ENCODE assay signal across 8 cellular contexts in the genomic region with DNA sequence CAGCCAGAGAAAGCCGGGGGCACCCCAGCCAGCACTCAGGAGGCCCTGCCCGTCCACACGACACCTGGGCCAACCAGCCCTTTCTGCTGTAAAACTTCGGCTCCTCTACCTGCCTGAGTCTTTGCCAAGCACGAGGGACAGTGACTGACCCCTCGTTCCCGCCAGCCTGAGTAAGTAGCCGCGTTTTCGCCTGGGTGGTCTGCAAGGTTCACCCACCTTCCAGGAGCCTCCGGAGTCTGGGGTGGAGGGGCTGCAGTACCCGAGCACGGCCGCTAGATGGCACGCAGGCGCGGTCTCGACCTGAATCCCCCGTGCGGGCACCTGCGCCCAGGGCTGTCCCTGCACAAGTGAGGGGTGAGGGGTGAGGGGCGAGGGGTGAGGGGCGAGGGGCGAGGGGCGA.
DNase-seq lines count a peak whose midpoint lies in the region; ATAC-seq and TF ChIP-seq lines count a peak whose summit lies in the region.

No MANE protein-coding gene starts in this region.

- H3K27me3 ChIP-seq in GM06990 (replicated peaks; ENCODE audit: control insufficient read depth, insufficient read depth, low read length) = no peaks in the 10 kb centered on the region

- no peak for DNase-seq in GM06990 (ENCODE audit: extremely low read depth, insufficient read length)
- DNase-seq in NCI-H2171 (lab: John Stamatoyannopoulos, UW) = peak; percentile 22
- DNase-seq in astrocyte of the spinal cord (ENCODE audit: low read depth, low spot score) = no peak
- peak in 7 of 10 donors; percentile 16 to 48 (median 22) for DNase-seq in naive thymus-derived CD8-positive, alpha-beta T cell
- DNase-seq in GM20000 (ENCODE audit: low spot score) = no peak
- no peak for DNase-seq in pons (ENCODE audit: low spot score)
- no peak for DNase-seq in NCI-H446 treated with DMSO at 0.1 percent for 48 hours (lab: John Stamatoyannopoulos, UW)

- peaks cover 0 to 8% (median 0%) of the 10 kb centered on the region in 3 donors for H3K36me3 Mint-ChIP-seq in naive thymus-derived CD8-positive, alpha-beta T cell

- peaks cover 0 to 2% (median 0%) of the 10 kb centered on the region in 4 donors for H3K4me1 Mint-ChIP-seq in naive thymus-derived CD8-positive, alpha-beta T cell

- no peak for ATAC-seq in naive thymus-derived CD8-positive, alpha-beta T cell
- ATAC-seq in HG03097 (IDR thresholded peaks at IDR 0.05; ENCODE audit: low FRiP score, unreplicated experiment) = no peak

- no peak overlapping the region for H3K4me3 ChIP-seq in GM06990 (replicated peaks; ENCODE audit: low read depth, low read length)
- no peak overlapping the region for H3K4me3 ChIP-seq in astrocyte of the spinal cord (ENCODE audit: low read depth, low read length)

- POLR2A ChIA-PET in naive thymus-derived CD8-positive, alpha-beta T cell (lab: Charles Lee) = no interaction called here

- peak; percentile 13 for TF ChIP-seq CTCF in GM06990 (IDR thresholded peaks at IDR 0.05; ENCODE audit: insufficient read depth, low read length, poor library complexity, severe bottlenecking)
- TF ChIP-seq CTCF in astrocyte of the spinal cord (IDR thresholded peaks at IDR 0.05; ENCODE audit: low read depth, low read length) = peak; percentile 48
- TF ChIP-seq CTCF in GM20000 (IDR thresholded peaks at IDR 0.05; ENCODE audit: extremely low read depth, missing control alignments) = no peak

- H3K36me3 ChIP-seq in GM06990 (ENCODE audit: control insufficient read depth, insufficient read depth, low read length) = no peaks in the 10 kb centered on the region

- no peak overlapping the region for H3K4me3 Mint-ChIP-seq in naive thymus-derived CD8-positive, alpha-beta T cell

- H3K9me3 Mint-ChIP-seq in naive thymus-derived CD8-positive, alpha-beta T cell = peaks cover 2 to 20% (median 9%) of the 10 kb centered on the region in 9 donors

- peaks cover 0 to 9% (median 0%) of the 10 kb centered on the region in 5 donors for H3K27me3 Mint-ChIP-seq in naive thymus-derived CD8-positive, alpha-beta T cell

- no peak overlapping the region for H3K27ac Mint-ChIP-seq in naive thymus-derived CD8-positive, alpha-beta T cell

- in situ Hi-C loops in astrocyte of the spinal cord (cut with HindIII; ENCODE audit: low sequenced_read_pairs) = no loop called here

Comparison
In these comparisons a context has a peak if more than half of its experiments do, and no peak if none do; other contexts are left out.
1. DNase-seq: peak in NCI-H2171 (single experiment) and naive thymus-derived CD8-positive, alpha-beta T cell (7 of 10); none in GM06990 (single experiment), astrocyte of the spinal cord (single experiment), GM20000 (single experiment), pons (single experiment) and NCI-H446 treated with DMSO at 0.1 percent for 48 hours (single experiment).